In the genomic region with DNA sequence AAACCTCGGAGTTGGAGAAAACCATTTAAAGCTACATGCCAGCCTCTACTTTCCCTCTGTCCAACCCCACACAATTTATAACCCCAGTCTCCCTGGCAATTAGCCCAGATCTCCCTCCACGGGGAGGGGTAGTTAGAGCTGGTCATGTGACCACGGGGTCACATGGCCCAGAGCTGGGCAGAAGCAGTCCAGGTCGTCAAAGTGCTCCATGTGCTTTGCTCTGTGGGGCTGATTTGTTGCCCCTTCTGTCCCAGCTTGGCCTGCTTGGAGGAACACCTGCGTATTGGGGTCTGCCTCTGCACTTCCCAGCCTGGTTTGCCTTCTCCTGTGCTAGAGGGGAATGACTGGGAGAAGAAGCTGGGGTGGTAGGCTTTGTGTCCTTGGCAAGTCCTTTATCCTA, we compare ENCODE assay signal across 18 cellular contexts.
DNase-seq lines count a peak whose midpoint lies in the region; ATAC-seq and TF ChIP-seq lines count a peak whose summit lies in the region.
"Had no signal": no experiment of that assay in that cellular context is flagged by ENCODE, and none has a peak within 500 bp of the region (broad histone marks: within the 10 kb centered on the region; RNA-seq: fewer than 3 reads in every experiment).

No MANE protein-coding gene starts in this region.

- 65% methylated on average over 2 of the region's 5 CpGs for WGBS in mammary epithelial cell (ENCODE audit: low coverage, missing lambda C conversion rate)
- no CpG with 5 or more reads among the region's 5 CpGs for WGBS in IMR-90 (ENCODE audit: extremely low coverage in 2 of 2, insufficient read length in 1 of 2), 2 experiments

- no peak overlapping the region for H4K8ac ChIP-seq in IMR-90 (ENCODE audit: low read depth in 2 of 2, low read length in 2 of 2)

- H3K4me3 ChIP-seq in mammary epithelial cell (replicated peaks in 1 of 3; ENCODE audit: insufficient read depth in 1 of 3, low read depth in 2 of 3, low read length in 3 of 3) (no peak overlapping the region), IMR-90 (ENCODE audit: insufficient read depth, low read depth, low read length) (no peak overlapping the region)
- H3K4me3 ChIP-seq: body of pancreas, lung, prostate gland, SK-N-MC had no signal

- H3K36me3 ChIP-seq in mammary epithelial cell (ENCODE audit: insufficient read depth, low read length): no peaks in the 10 kb centered on the region
- H3K36me3 ChIP-seq in IMR-90 (ENCODE audit: control insufficient read depth, insufficient read depth, low read length): no peaks in the 10 kb centered on the region
- H3K36me3 ChIP-seq: prostate gland had no signal

- no peaks in the 10 kb centered on the region for H3K36me3 Mint-ChIP-seq in MCF 10A (ENCODE audit: insufficient read depth, unreplicated experiment)
- H3K36me3 Mint-ChIP-seq: activated naive CD4-positive, alpha-beta T cell treated with anti-CD3 and anti-CD28 coated beads, Interleukin-2, amount 50 U/mL, for 72 hours; naive thymus-derived CD4-positive, alpha-beta T cell; type B pancreatic cell had no signal

- H2BK15ac ChIP-seq in IMR-90 (ENCODE audit: low read depth, low read length): no peak overlapping the region

- H3K27ac ChIP-seq in mammary epithelial cell (ENCODE audit: insufficient read depth, low read depth, low read length) (no peak overlapping the region), IMR-90 (ENCODE audit: insufficient read depth, low read length) (no peak overlapping the region)
- H3K27ac ChIP-seq: body of pancreas, prostate gland, SK-N-MC had no signal

- H4K5ac ChIP-seq in IMR-90 (ENCODE audit: low read depth, low read length): no peak overlapping the region

- no peaks in the 10 kb centered on the region for H3K79me1 ChIP-seq in IMR-90 (ENCODE audit: low read depth in 1 of 2, low read length in 2 of 2)

- H3K23ac ChIP-seq in IMR-90 (ENCODE audit: low read depth, low read length): no peak overlapping the region

- no peak for ATAC-seq in IMR-90 (ENCODE audit: low read depth)
- ATAC-seq in HG03469 (IDR thresholded peaks at IDR 0.05; ENCODE audit: unreplicated experiment): no peak
- ATAC-seq in GM21528 (IDR thresholded peaks at IDR 0.05; ENCODE audit: low FRiP score, unreplicated experiment): no peak
- ATAC-seq: activated naive CD4-positive, alpha-beta T cell treated with anti-CD3 and anti-CD28 coated beads, Interleukin-2, amount 50 U/mL, for 72 hours; body of pancreas; naive thymus-derived CD4-positive, alpha-beta T cell had no signal

- no peak overlapping the region for H3K9ac ChIP-seq in mammary epithelial cell (ENCODE audit: insufficient read depth, low read length)
- no peak overlapping the region for H3K9ac ChIP-seq in IMR-90 (ENCODE audit: low read depth, low read length)

- H3K4me2 ChIP-seq in mammary epithelial cell (ENCODE audit: insufficient read depth, low read depth, low read length) (no peak overlapping the region), IMR-90 (ENCODE audit: low read depth, low read length) (no peak overlapping the region)

- no peaks in the 10 kb centered on the region for H3K9me3 ChIP-seq in mammary epithelial cell (replicated peaks; ENCODE audit: insufficient read depth, low read length)
- H3K9me3 ChIP-seq in IMR-90 (ENCODE audit: control insufficient read depth, insufficient read depth, low read length): no peaks in the 10 kb centered on the region
- H3K9me3 ChIP-seq: body of pancreas, prostate gland had no signal

- peaks cover 95% of the 10 kb centered on the region for H3K27me3 Mint-ChIP-seq in MCF 10A (ENCODE audit: insufficient read depth, unreplicated experiment)

- no peak overlapping the region for H2BK20ac ChIP-seq in IMR-90 (ENCODE audit: low read depth, low read length)

- no peaks in the 10 kb centered on the region for H4K20me1 ChIP-seq in mammary epithelial cell (ENCODE audit: insufficient read depth, low read length)
- H4K20me1 ChIP-seq in IMR-90 (ENCODE audit: insufficient read depth, low read length): no peaks in the 10 kb centered on the region

- no peak overlapping the region for H3K4me3 Mint-ChIP-seq in MCF 10A (ENCODE audit: unreplicated experiment)
- H3K4me3 Mint-ChIP-seq: naive thymus-derived CD4-positive, alpha-beta T cell; type B pancreatic cell had no signal

- H2BK5ac ChIP-seq in IMR-90 (ENCODE audit: low read depth, low read length, poor library complexity, severe bottlenecking): no peak overlapping the region

- intact Hi-C loops in MCF 10A (cut with micrococcal nuclease) (no loop called here), mammary epithelial cell (cut with micrococcal nuclease) (no loop called here), IMR-90 (cut with micrococcal nuclease) (no loop called here), posterior vena cava (cut with DNase I) (loop anchor here in 1 of 2 donors (1.0 kb wide), 1 partner anchor 43 kb away; no protein-coding TSS in a partner anchor)

- POLR2A ChIA-PET in MCF 10A (lab: Yijun Ruan, JAX) (no interaction called here), IMR-90 (lab: Charles Lee; ENCODE audit: unreplicated experiment) (no interaction called here)

- no TSS peak for BruUV-seq in MCF 10A (replicated peaks; lab: Mats Ljungman, UMichigan)
- BruUV-seq in mammary epithelial cell (replicated peaks; lab: Mats Ljungman, UMichigan): no TSS peak
- no TSS peak for BruUV-seq in IMR-90 (replicated peaks; lab: Mats Ljungman, UMichigan)

- H3K14ac ChIP-seq in IMR-90 (replicated peaks; ENCODE audit: low read depth, low read length): no peak overlapping the region

- no peaks in the 10 kb centered on the region for H3K4me1 Mint-ChIP-seq in MCF 10A (ENCODE audit: insufficient read depth, unreplicated experiment)
- H3K4me1 Mint-ChIP-seq: naive thymus-derived CD4-positive, alpha-beta T cell had no signal

- H3K4me1 ChIP-seq in mammary epithelial cell (ENCODE audit: insufficient read depth, low read length) (no peaks in the 10 kb centered on the region), IMR-90 (ENCODE audit: control insufficient read depth, insufficient read depth, low read length) (no peaks in the 10 kb centered on the region)
- H3K4me1 ChIP-seq: body of pancreas, prostate gland had no signal

- DNase-seq in MCF 10A (ENCODE audit: unreplicated experiment) (peak; percentile 3), mammary epithelial cell (no peak), IMR-90 (no peak), astrocyte of the hippocampus (ENCODE audit: low read depth, low spot score) (peak; percentile 34), posterior vena cava (ENCODE audit: low spot score) (peak; percentile 10), germinal center (ENCODE audit: low spot score) (no peak)
- DNase-seq: body of pancreas; cortex of kidney; naive thymus-derived CD4-positive, alpha-beta T cell; NCI-H226; stimulated activated naive CD4-positive, alpha-beta T cell treated with Interleukin-2 at 50 U/mL for 16 hours had no signal

- no peak for TF ChIP-seq POLR2A in IMR-90 (IDR thresholded peaks at IDR 0.05; ENCODE audit: low read depth, low read length)

- TF ChIP-seq CTCF in MCF 10A (IDR thresholded peaks at IDR 0.05; ENCODE audit: unreplicated experiment) (no peak), mammary epithelial cell (conservative IDR thresholded peaks at IDR 0.05 in 1 of 2, IDR thresholded peaks at IDR 0.05 in 1 of 2; ENCODE audit: extremely low read depth in 1 of 2, insufficient read depth in 1 of 2, low read depth in 1 of 2, low read length in 2 of 2) (no peak), IMR-90 (conservative IDR thresholded peaks at IDR 0.05; ENCODE audit: low read depth, low read length) (no peak)

- H3K9me1 ChIP-seq in IMR-90 (ENCODE audit: insufficient read depth, low read length): no peaks in the 10 kb centered on the region

- H3K27me3 ChIP-seq in mammary epithelial cell (ENCODE audit: insufficient read depth, low read length) (peaks cover 2% of the 10 kb centered on the region), IMR-90 (ENCODE audit: control insufficient read depth, insufficient read depth, low read length) (peaks cover 23% of the 10 kb centered on the region)
- H3K27me3 ChIP-seq: body of pancreas had no signal

- H3K9me3 Mint-ChIP-seq in MCF 10A (ENCODE audit: unreplicated experiment): no peaks in the 10 kb centered on the region
- H3K9me3 Mint-ChIP-seq: activated naive CD4-positive, alpha-beta T cell treated with anti-CD3 and anti-CD28 coated beads, Interleukin-2, amount 50 U/mL, for 72 hours had no signal

- no peak overlapping the region for H3K4ac ChIP-seq in IMR-90 (ENCODE audit: low read depth, low read length)

- CTCF ChIA-PET in MCF 10A (lab: Yijun Ruan, JAX): interaction anchor here (0.9 kb wide), 1 partner anchor 71 kb away, joined by 3 read pairs; no protein-coding TSS in a partner anchor
- CTCF ChIA-PET in mammary epithelial cell (lab: Charles Lee; ENCODE audit: low non-redundant PET): no interaction called here
- CTCF ChIA-PET in IMR-90 (lab: Yijun Ruan, JAX): interaction anchor here (0.6 kb wide), 1 partner anchor 715 kb away, joined by 8 read pairs; no protein-coding TSS in a partner anchor

- H3K18ac ChIP-seq in IMR-90 (ENCODE audit: low read depth, low read length): no peak overlapping the region

- no peak overlapping the region for H4K91ac ChIP-seq in IMR-90 (ENCODE audit: insufficient read depth, low read depth, low read length)

- dilution Hi-C loops in mammary epithelial cell (cut with HindIII; ENCODE audit: low sequenced_read_pairs) (no loop called here), IMR-90 (cut with HindIII; ENCODE audit: low sequenced_read_pairs, unreplicated experiment) (no loop called here)

- in situ Hi-C loops in mammary epithelial cell (cut with MboI; ENCODE audit: low sequenced_read_pairs in 2 of 2): no loop called here
- in situ Hi-C loops in IMR-90 (cut with MboI; ENCODE audit: low sequenced_read_pairs): no loop called here

- no peak overlapping the region for H3K56ac ChIP-seq in IMR-90 (ENCODE audit: extremely low read depth, insufficient read depth, low read length)

- H3K79me2 ChIP-seq in mammary epithelial cell (ENCODE audit: insufficient read depth, low read length): no peaks in the 10 kb centered on the region

- no peak overlapping the region for H2AK5ac ChIP-seq in IMR-90 (ENCODE audit: low read depth, low read length)

- no peak overlapping the region for H3K27ac Mint-ChIP-seq in MCF 10A (ENCODE audit: low read depth, unreplicated experiment)
- H3K27ac Mint-ChIP-seq: activated naive CD4-positive, alpha-beta T cell treated with anti-CD3 and anti-CD28 coated beads, Interleukin-2, amount 50 U/mL, for 72 hours; naive thymus-derived CD4-positive, alpha-beta T cell; type B pancreatic cell had no signal

- H2AFZ ChIP-seq in mammary epithelial cell (ENCODE audit: low read depth, low read length) (no peak overlapping the region), IMR-90 (replicated peaks; ENCODE audit: low read length, poor library complexity) (peak overlapping the region; percentile 15)

- no peak overlapping the region for H2AK9ac ChIP-seq in IMR-90 (replicated peaks; ENCODE audit: low read depth, low read length, poor library complexity)

- no peak for TF ChIP-seq RAD21 in IMR-90 (IDR thresholded peaks at IDR 0.05; ENCODE audit: low read length)

- H2BK120ac ChIP-seq in IMR-90 (ENCODE audit: low read depth, low read length): no peak overlapping the region

TF ChIP-seq in IMR-90, 13 proteins besides CTCF, POLR2A, EP300 and RAD21 (continues in another document):
- no peak for TF ChIP-seq RFX5 (IDR thresholded peaks at IDR 0.05; ENCODE audit: low read depth, low read length)
- no peak for TF ChIP-seq FOS (IDR thresholded peaks at IDR 0.05; ENCODE audit: low read depth, low read length)

Comparison
In these comparisons a context has a peak if more than half of its experiments do, and no peak if none do; other contexts are left out.
1. DNase-seq: peak in MCF 10A (single experiment), astrocyte of the hippocampus (single experiment) and posterior vena cava (single experiment); none in mammary epithelial cell (single experiment), IMR-90 (single experiment) and germinal center (single experiment).